In the genomic region with DNA sequence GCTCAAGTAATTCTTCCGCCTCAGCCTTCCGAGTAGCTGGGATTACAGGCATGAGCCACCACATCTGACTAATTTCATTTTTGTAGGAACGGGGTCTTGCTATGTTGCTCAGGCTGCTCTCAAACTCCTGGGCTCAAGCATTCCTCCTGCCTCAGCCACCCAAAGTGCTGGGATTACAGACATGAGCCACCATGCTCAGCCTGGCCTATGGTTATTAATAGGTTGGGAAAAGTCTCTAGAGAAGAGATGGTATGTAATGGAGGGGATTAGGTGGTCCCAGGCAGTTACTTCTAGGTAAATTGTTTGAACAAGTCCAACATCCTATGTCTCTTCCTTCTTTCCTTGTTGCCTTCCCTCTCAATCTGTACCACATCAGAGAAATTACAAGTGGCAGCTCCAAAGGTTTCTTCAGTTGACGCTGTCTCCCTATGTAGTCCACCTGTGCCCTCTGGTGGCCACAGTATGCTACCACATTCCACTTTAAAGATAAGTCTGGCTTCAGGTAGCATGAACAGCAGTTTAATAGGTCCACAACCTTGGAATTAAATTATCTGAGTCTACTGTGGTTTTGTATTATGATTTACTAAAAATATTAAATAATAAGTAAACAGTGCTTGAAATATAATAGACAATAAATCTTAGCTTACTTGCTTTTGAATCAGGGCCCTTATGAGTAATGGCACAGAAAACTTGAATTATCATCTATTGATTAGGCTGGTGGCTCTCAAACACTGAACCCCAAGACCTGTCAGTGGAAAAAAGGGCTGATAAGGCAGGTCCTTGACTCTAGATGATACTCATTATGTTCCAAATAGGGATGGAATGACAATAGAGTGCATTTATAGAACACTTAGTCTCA, we compare ENCODE assay signal across 9 cellular contexts. TPM values are rescaled to one million over a fixed set of nuclear protein-coding genes. Genes with fewer than 3 reads are reported as not detected.
DNase-seq lines count a peak whose midpoint lies in the region; ATAC-seq and TF ChIP-seq lines count a peak whose summit lies in the region.
"Had no signal": no experiment of that assay in that cellular context is flagged by ENCODE, and none has a peak within 500 bp of the region (broad histone marks: within the 10 kb centered on the region; RNA-seq: fewer than 3 reads in every experiment).

No MANE protein-coding gene starts in this region.

- peak; percentile 78 for ATAC-seq in activated naive CD8-positive, alpha-beta T cell treated with anti-CD3 and anti-CD28 coated beads, Interleukin-2, amount 10 ng/mL, durations not matched to agents 7 days and 5 days (ENCODE audit: low read depth)
- no peak for ATAC-seq in HG02981 (IDR thresholded peaks at IDR 0.05; ENCODE audit: unreplicated experiment)

- H3K79me2 ChIP-seq in H9 (ENCODE audit: insufficient read depth, low read length) = no peaks in the 10 kb centered on the region

- H3T11ph ChIP-seq in H9 (ENCODE audit: low read length) = no peak overlapping the region

- WGBS in H9 (ENCODE audit: extremely low coverage, insufficient read length, low lambda C conversion rate) = no CpG with 5 or more reads among the region's 4 CpGs

- H3K4me3 Mint-ChIP-seq in H9 = no peak overlapping the region
- H3K4me3 Mint-ChIP-seq in activated naive CD8-positive, alpha-beta T cell treated with anti-CD3 and anti-CD28 coated beads, Interleukin-2, amount 10 ng/mL, durations not matched to agents 7 days and 5 days = no peak overlapping the region
- H3K4me3 Mint-ChIP-seq: dendritic cell treated with granulocyte-macrophage colony-stimulating factor and Interleukin-4, amounts not matched to agents 40 ng/mL and 50 ng/mL, for 4 days had no signal

- no peak overlapping the region for H4K8ac ChIP-seq in H9 (replicated peaks; ENCODE audit: insufficient read length, low read depth, low read length)

- H3K9ac ChIP-seq in H9 (ENCODE audit: extremely low read depth, insufficient read length, low read length) = no peak overlapping the region

- no peak overlapping the region for H2BK12ac ChIP-seq in H9 (ENCODE audit: insufficient read length, low read depth, low read length)

- H3K56ac ChIP-seq in H9 (ENCODE audit: insufficient read length, low read depth, low read length) = no peak overlapping the region

- H3K18ac ChIP-seq in H9 (ENCODE audit: insufficient read length, low read depth, low read length) = no peak overlapping the region

- H4K20me1 ChIP-seq in H9 (ENCODE audit: control insufficient read depth, insufficient read depth, insufficient read length) = no peaks in the 10 kb centered on the region

- no peaks in the 10 kb centered on the region for H3K79me1 ChIP-seq in H9 (ENCODE audit: insufficient read depth, low read depth, low read length, poor library complexity, severe bottlenecking)

- no peaks in the 10 kb centered on the region for H3K4me1 ChIP-seq in H9 (ENCODE audit: insufficient read depth, low read length)
- H3K4me1 ChIP-seq in cardiac muscle cell (ENCODE audit: low read depth) = no peaks in the 10 kb centered on the region

- no peak overlapping the region for H2BK120ac ChIP-seq in H9 (ENCODE audit: low read depth, low read length, poor library complexity, severe bottlenecking)

- H3K27ac Mint-ChIP-seq in H9 = no peak overlapping the region
- no peak overlapping the region for H3K27ac Mint-ChIP-seq in activated naive CD8-positive, alpha-beta T cell treated with anti-CD3 and anti-CD28 coated beads, Interleukin-2, amount 10 ng/mL, durations not matched to agents 7 days and 5 days
- H3K27ac Mint-ChIP-seq: dendritic cell treated with granulocyte-macrophage colony-stimulating factor and Interleukin-4, amounts not matched to agents 40 ng/mL and 50 ng/mL, for 4 days had no signal

- no peak overlapping the region for H3K4me3 ChIP-seq in cardiac muscle cell

- no peaks in the 10 kb centered on the region for H3K36me3 ChIP-seq in cardiac muscle cell

- H2AK5ac ChIP-seq in H9 (ENCODE audit: insufficient read length, low read length) = no peak overlapping the region

- no peak overlapping the region for H3K27ac ChIP-seq in H9 (ENCODE audit: insufficient read length, low read depth, low read length)
- no peak overlapping the region for H3K27ac ChIP-seq in cardiac muscle cell

- peaks cover 0 to 7% (median 0%) of the 10 kb centered on the region in 3 experiments; a peak in 3 of 7 replicates for H3K36me3 Mint-ChIP-seq in H9 (ENCODE audit: insufficient read depth in 1 of 3, low read depth in 3 of 3)
- H3K36me3 Mint-ChIP-seq in activated naive CD8-positive, alpha-beta T cell treated with anti-CD3 and anti-CD28 coated beads, Interleukin-2, amount 10 ng/mL, durations not matched to agents 7 days and 5 days = no peaks in the 10 kb centered on the region

- no peaks in the 10 kb centered on the region for H3K4me1 Mint-ChIP-seq in H9
- H3K4me1 Mint-ChIP-seq in activated naive CD8-positive, alpha-beta T cell treated with anti-CD3 and anti-CD28 coated beads, Interleukin-2, amount 10 ng/mL, durations not matched to agents 7 days and 5 days = peaks cover 3% of the 10 kb centered on the region

- no peak overlapping the region for H2BK5ac ChIP-seq in H9 (ENCODE audit: insufficient read length, low read length)

- H4K5ac ChIP-seq in H9 (ENCODE audit: insufficient read length, low read depth, low read length) = no peak overlapping the region

- no peaks in the 10 kb centered on the region for H3K27me3 Mint-ChIP-seq in H9 (ENCODE audit: low read depth)
- H3K27me3 Mint-ChIP-seq in activated naive CD8-positive, alpha-beta T cell treated with anti-CD3 and anti-CD28 coated beads, Interleukin-2, amount 10 ng/mL, durations not matched to agents 7 days and 5 days = no peaks in the 10 kb centered on the region
- H3K27me3 Mint-ChIP-seq: dendritic cell treated with granulocyte-macrophage colony-stimulating factor and Interleukin-4, amounts not matched to agents 40 ng/mL and 50 ng/mL, for 4 days had no signal

- H3K14ac ChIP-seq in H9 (ENCODE audit: insufficient read depth, low read length) = no peak overlapping the region

- no peak overlapping the region for H3K4me2 ChIP-seq in H9 (ENCODE audit: insufficient read depth, insufficient read length, low read length)

- no peaks in the 10 kb centered on the region for H3K23me2 ChIP-seq in H9 (ENCODE audit: insufficient read length, low read depth, low read length, poor library complexity, severe bottlenecking)

- peak; percentile 94 for TF ChIP-seq CTCF in H9 (conservative IDR thresholded peaks at IDR 0.05)
- TF ChIP-seq CTCF in cardiac muscle cell (IDR thresholded peaks at IDR 0.05; ENCODE audit: low read depth, low read length) = peak; percentile 87

- no peak overlapping the region for H2BK20ac ChIP-seq in H9 (ENCODE audit: low read depth, low read length, poor library complexity, severe bottlenecking)

- no peak overlapping the region for H3K23ac ChIP-seq in H9 (ENCODE audit: insufficient read length, low read depth, low read length)

- no peak overlapping the region for H2BK15ac ChIP-seq in H9 (ENCODE audit: low read depth, low read length)

- DNase-seq in DMS53 treated with DMSO at 0.1 percent for 48 hours (lab: John Stamatoyannopoulos, UW; ENCODE audit: unreplicated experiment) (peak; percentile 82), H9 (peak; percentile 67), NCI-H1092 treated with DMSO at 0.1 percent for 48 hours (lab: John Stamatoyannopoulos, UW) (peak; percentile 52), SKM-1 (lab: John Stamatoyannopoulos, UW; ENCODE audit: unreplicated experiment) (peak; percentile 59), cardiac muscle cell (ENCODE audit: low read depth in 1 of 2, low spot score in 1 of 2) (peak; percentile 81 to 85), putamen (ENCODE audit: low spot score) (peak; percentile 78)
- DNase-seq in activated naive CD8-positive, alpha-beta T cell treated with anti-CD3 and anti-CD28 coated beads, Interleukin-2, amount 10 ng/mL, durations not matched to agents 7 days and 5 days = peak; percentile 60

- no peak overlapping the region for H4K91ac ChIP-seq in H9 (ENCODE audit: insufficient read length, low read depth, low read length)

- H3K27me3 ChIP-seq in H9 (ENCODE audit: insufficient read depth, low read length) (no peaks in the 10 kb centered on the region), cardiac muscle cell (no peaks in the 10 kb centered on the region)

- no peak overlapping the region for H3K4ac ChIP-seq in H9 (ENCODE audit: low read depth, low read length)

- no peaks in the 10 kb centered on the region for H3K9me3 Mint-ChIP-seq in H9
- no peaks in the 10 kb centered on the region for H3K9me3 Mint-ChIP-seq in activated naive CD8-positive, alpha-beta T cell treated with anti-CD3 and anti-CD28 coated beads, Interleukin-2, amount 10 ng/mL, durations not matched to agents 7 days and 5 days
- H3K9me3 Mint-ChIP-seq: dendritic cell treated with granulocyte-macrophage colony-stimulating factor and Interleukin-4, amounts not matched to agents 40 ng/mL and 50 ng/mL, for 4 days had no signal

- POLR2A ChIA-PET in activated naive CD8-positive, alpha-beta T cell treated with anti-CD3 and anti-CD28 coated beads, Interleukin-2, amount 10 ng/mL, durations not matched to agents 7 days and 5 days (lab: Charles Lee) = interaction anchor here (1.3 kb wide), 1 partner anchor 29 kb away, joined by 5 read pairs; no protein-coding TSS in a partner anchor

- H3K9me3 ChIP-seq in H9 (ENCODE audit: control insufficient read depth, low read depth, low read length) = no peaks in the 10 kb centered on the region
- no peaks in the 10 kb centered on the region for H3K9me3 ChIP-seq in cardiac muscle cell (ENCODE audit: low read depth)

- no peak overlapping the region for H2AFZ ChIP-seq in H9 (ENCODE audit: low read length)

RNA-seq across cellular contexts. Expression of a gene that starts 9.7 kb away (rescaled TPM):
- total RNA-seq in H9 (2021) (1.2 and 1.8 TPM in 2 replicates), cardiac muscle cell (3.5 and 7.6 TPM in 2 replicates)
- 1 to 10 TPM; 2.6 to 3.4 TPM for total RNA-seq in activated naive CD8-positive, alpha-beta T cell treated with anti-CD3 and anti-CD28 coated beads, Interleukin-2, amount 10 ng/mL, durations not matched to agents 7 days and 5 days
- 10.3 and 11.4 TPM in 2 replicates for polyA plus RNA-seq in cardiac muscle cell

RNA-seq across cellular contexts. Expression of a gene that starts 9.8 kb away (rescaled TPM):
- total RNA-seq in H9 (2021) (23.8 and 26.9 TPM in 2 replicates), cardiac muscle cell (27.8 and 51.0 TPM in 2 replicates)
- total RNA-seq in activated naive CD8-positive, alpha-beta T cell treated with anti-CD3 and anti-CD28 coated beads, Interleukin-2, amount 10 ng/mL, durations not matched to agents 7 days and 5 days = 10 to 100 TPM; 36.3 to 41.3 TPM
- 16.7 and 23.9 TPM in 2 replicates for polyA plus RNA-seq in cardiac muscle cell

RNA-seq across cellular contexts. Expression of a gene that starts 30.2 kb away (rescaled TPM):
- total RNA-seq in H9 (2021) = 5.9 and 6.1 TPM in 2 replicates
- total RNA-seq in activated naive CD8-positive, alpha-beta T cell treated with anti-CD3 and anti-CD28 coated beads, Interleukin-2, amount 10 ng/mL, durations not matched to agents 7 days and 5 days = 1 to 10 TPM; 8.6 to 9.7 TPM
- total RNA-seq in cardiac muscle cell = 6.8 and 7.0 TPM in 2 replicates
- 3.8 and 4.4 TPM in 2 replicates for polyA plus RNA-seq in cardiac muscle cell

RNA-seq across cellular contexts. Expression of a gene that starts 46.2 kb away (rescaled TPM):
- total RNA-seq in H9 (2021) (not detected in 2 replicates), cardiac muscle cell (0.21 TPM in 1 of 2 replicates, not detected in the other)
- not detected for total RNA-seq in activated naive CD8-positive, alpha-beta T cell treated with anti-CD3 and anti-CD28 coated beads, Interleukin-2, amount 10 ng/mL, durations not matched to agents 7 days and 5 days
- not detected in 2 replicates for polyA plus RNA-seq in cardiac muscle cell
